ENCODE assay signal across 8 cellular contexts in genomic region chr17:7573324-7574080, GRCh38. TPM values are rescaled to one million over a fixed set of nuclear protein-coding genes. Genes with fewer than 3 reads are reported as not detected.
DNase-seq lines count a peak whose midpoint lies in the region; ATAC-seq and TF ChIP-seq lines count a peak whose summit lies in the region.

No MANE protein-coding gene starts in this region.

- H3K27ac ChIP-seq in OCI-LY3 (ENCODE audit: low read length): peak overlapping the region; percentile 95

- H3K79me2 ChIP-seq in OCI-LY3 (ENCODE audit: low read length): peaks cover 64% of the 10 kb centered on the region

- H3K4me1 ChIP-seq in OCI-LY3 (ENCODE audit: low read length) (peaks cover 49% of the 10 kb centered on the region), mononuclear cell (ENCODE audit: insufficient read depth, low read length) (peaks cover 57% of the 10 kb centered on the region)

- H3K4me3 ChIP-seq in OCI-LY3 (ENCODE audit: low read length) (peak overlapping the region; percentile 97), epithelial cell of esophagus (ENCODE audit: low read length) (peak overlapping the region; percentile 91), mononuclear cell (ENCODE audit: low read length) (peak overlapping the region; percentile 96)

- peaks cover 59% of the 10 kb centered on the region for H3K36me3 ChIP-seq in OCI-LY3 (replicated peaks; ENCODE audit: low read depth, low read length)

- H4K20me1 ChIP-seq in OCI-LY3 (ENCODE audit: insufficient read depth, low read length): peaks cover 45% of the 10 kb centered on the region

- TF ChIP-seq CTCF in OCI-LY3 (IDR thresholded peaks at IDR 0.05; ENCODE audit: low read depth, low read length) (no peak), epithelial cell of esophagus (IDR thresholded peaks at IDR 0.05; ENCODE audit: insufficient read depth, low read depth, low read length, missing control alignments) (no peak)

- H3K9me3 ChIP-seq in OCI-LY3 (ENCODE audit: insufficient read depth, low read length) (no peaks in the 10 kb centered on the region), mononuclear cell (ENCODE audit: low read depth, low read length) (no peaks in the 10 kb centered on the region)

- H3K27me3 ChIP-seq in OCI-LY3 (ENCODE audit: low read depth, low read length): no peaks in the 10 kb centered on the region
- H3K27me3 ChIP-seq in mononuclear cell (ENCODE audit: insufficient read depth, low read length): no peaks in the 10 kb centered on the region

- H3K9ac ChIP-seq in OCI-LY3 (ENCODE audit: low read length): peak overlapping the region; percentile 100

- no peak overlapping the region for H2AFZ ChIP-seq in OCI-LY3 (ENCODE audit: low read depth, low read length)

- peak overlapping the region; percentile 75 for H3K4me2 ChIP-seq in OCI-LY3 (ENCODE audit: low read length)

- ATAC-seq in GM21825 (IDR thresholded peaks at IDR 0.05; ENCODE audit: unreplicated experiment): no peak

- peak; percentile 94 for DNase-seq in Daoy (ENCODE audit: low read depth)
- peak; percentile 87 for DNase-seq in HK-2 (ENCODE audit: unreplicated experiment)
- DNase-seq in activated T-cell treated with anti-CD3 and anti-CD28 coated beads for 1 hour (ENCODE audit: low read depth): peak; percentile 87
- DNase-seq in epithelial cell of esophagus (ENCODE audit: low read depth): peak; percentile 76
- peak; percentile 83 to 85 for DNase-seq in stimulated activated CD8-positive, alpha-beta memory T cell treated with anti-CD3 and anti-CD28 coated beads, Interleukin-15, amount 100 ng/mL, for 48 hours (ENCODE audit: low read depth in 2 of 2)

RNA-seq across cellular contexts. Expression of gene CD68, which starts 5.9 kb away (rescaled TPM):
- total RNA-seq in Daoy (2014; rRNA removed; shearing (Covaris generic)): 13.8 and 15.0 TPM in 2 replicates
- total RNA-seq in mononuclear cell: 147 TPM

RNA-seq across cellular contexts. Expression of gene MPDU1, which starts 10.2 kb away (rescaled TPM):
- total RNA-seq in Daoy (2014; rRNA removed; shearing (Covaris generic)): 183 and 266 TPM in 2 replicates
- 48.0 TPM for total RNA-seq in mononuclear cell

RNA-seq across cellular contexts. Expression of gene SENP3, which starts 11.8 kb away (rescaled TPM):
- total RNA-seq in Daoy (2014; rRNA removed; shearing (Covaris generic)): 92.2 and 104 TPM in 2 replicates
- 33.1 TPM for total RNA-seq in mononuclear cell

RNA-seq across cellular contexts. Expression of gene TNFSF13, which starts 15.0 kb away (rescaled TPM):
- 1.9 TPM in 1 of 2 replicates, not detected in the other for total RNA-seq in Daoy (2014; rRNA removed; shearing (Covaris generic))
- 44.9 TPM for total RNA-seq in mononuclear cell

RNA-seq across cellular contexts. Expression of gene SOX15, which starts 16.4 kb away (rescaled TPM):
- total RNA-seq in Daoy (2014; rRNA removed; shearing (Covaris generic)): 0.57 TPM in 1 of 2 replicates, not detected in the other
- 0.52 TPM for total RNA-seq in mononuclear cell
